Comparison of ENCODE assay signal across 31 cellular contexts in the genomic region with DNA sequence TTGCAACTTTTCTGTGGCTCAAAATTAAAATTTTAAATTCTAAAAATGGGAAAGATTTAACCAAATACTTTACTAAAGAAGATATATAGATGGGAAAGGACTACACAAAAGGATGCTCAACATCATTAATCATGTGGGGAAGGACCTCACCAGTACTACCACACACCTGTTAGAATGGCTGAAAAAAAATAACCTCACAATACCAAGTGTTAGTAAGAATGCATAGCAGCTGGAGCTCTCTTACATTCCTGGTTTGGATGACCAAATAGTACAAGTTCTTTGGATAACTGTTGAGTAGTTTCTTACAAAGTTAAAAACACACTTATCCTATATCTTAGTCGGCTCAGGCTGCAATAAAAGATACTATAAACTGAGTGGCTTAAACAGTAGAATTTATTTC. TPM values are rescaled to one million over a fixed set of nuclear protein-coding genes. Genes with fewer than 3 reads are reported as not detected.
"Had no signal": no experiment of that assay in that cellular context is flagged by ENCODE, and none has a peak within 500 bp of the region (broad histone marks: within the 10 kb centered on the region; RNA-seq: fewer than 3 reads in every experiment).

No MANE protein-coding gene starts in this region.

- H3K27ac ChIP-seq: colonic mucosa, epithelial cell of prostate, esophagus squamous epithelium, gastrocnemius medialis, heart right ventricle, left lung, lower lobe of right lung had no signal

- ATAC-seq: effector memory CD8-positive, alpha-beta T cell; esophagus mucosa; gastrocnemius medialis; heart right ventricle; left cardiac atrium; left lung; left ventricle myocardium superior; lower lobe of right lung; mucosa of descending colon had no signal

- H3K9me3 ChIP-seq: colonic mucosa, esophagus squamous epithelium, gastrocnemius medialis, left lung, lower lobe of right lung, mucosa of descending colon had no signal

- H3K27me3 ChIP-seq: colonic mucosa, esophagus squamous epithelium, gastrocnemius medialis, heart right ventricle, left lung had no signal

- H3K4me1 ChIP-seq: colonic mucosa, esophagus squamous epithelium, gastrocnemius medialis, heart right ventricle, left lung, lower lobe of right lung had no signal

- H3K4me3 ChIP-seq: colonic mucosa, esophagus squamous epithelium, gastrocnemius medialis, heart right ventricle, left lung, lower lobe of right lung, mucosa of descending colon had no signal

- H3K36me3 ChIP-seq: colonic mucosa, esophagus squamous epithelium, gastrocnemius medialis, heart right ventricle, left lung, lower lobe of right lung had no signal

- DNase-seq: colonic mucosa; cortex of kidney; effector CD8-positive, alpha-beta T cell; effector memory CD8-positive, alpha-beta T cell; endodermal cell; erythroblast; esophagus squamous epithelium; foreskin fibroblast; foreskin melanocyte; gastrocnemius medialis; glutamatergic neuron; head of caudate nucleus; heart right ventricle; hippocampal formation; left cardiac atrium; left lung; left ventricle myocardium superior; lower lobe of right lung; mesenchymal stem cell; mucosa of descending colon; naive B cell had no signal

RNA-seq across cellular contexts. Expression of a gene that starts 33.9 kb away (rescaled TPM):
- total RNA-seq: dermis microvascular lymphatic vessel endothelial cell, endodermal cell, glomerular endothelial cell, left cardiac atrium, left lung, left ventricle myocardium superior, lung microvascular endothelial cell, mesenteric fat pad had no signal

RNA-seq across cellular contexts. Expression of a gene that starts 43.8 kb away (rescaled TPM):
- total RNA-seq: colonic mucosa, dermis microvascular lymphatic vessel endothelial cell, endodermal cell, esophagus mucosa, heart right ventricle, kidney epithelial cell, left cardiac atrium, left lung, left ventricle myocardium superior, lower leg skin, lower lobe of right lung, lung microvascular endothelial cell, mesenteric fat pad, mesothelial cell of epicardium, mucosa of descending colon had no signal
- polyA plus RNA-seq: keratinocyte had no signal
